In the genomic region with DNA sequence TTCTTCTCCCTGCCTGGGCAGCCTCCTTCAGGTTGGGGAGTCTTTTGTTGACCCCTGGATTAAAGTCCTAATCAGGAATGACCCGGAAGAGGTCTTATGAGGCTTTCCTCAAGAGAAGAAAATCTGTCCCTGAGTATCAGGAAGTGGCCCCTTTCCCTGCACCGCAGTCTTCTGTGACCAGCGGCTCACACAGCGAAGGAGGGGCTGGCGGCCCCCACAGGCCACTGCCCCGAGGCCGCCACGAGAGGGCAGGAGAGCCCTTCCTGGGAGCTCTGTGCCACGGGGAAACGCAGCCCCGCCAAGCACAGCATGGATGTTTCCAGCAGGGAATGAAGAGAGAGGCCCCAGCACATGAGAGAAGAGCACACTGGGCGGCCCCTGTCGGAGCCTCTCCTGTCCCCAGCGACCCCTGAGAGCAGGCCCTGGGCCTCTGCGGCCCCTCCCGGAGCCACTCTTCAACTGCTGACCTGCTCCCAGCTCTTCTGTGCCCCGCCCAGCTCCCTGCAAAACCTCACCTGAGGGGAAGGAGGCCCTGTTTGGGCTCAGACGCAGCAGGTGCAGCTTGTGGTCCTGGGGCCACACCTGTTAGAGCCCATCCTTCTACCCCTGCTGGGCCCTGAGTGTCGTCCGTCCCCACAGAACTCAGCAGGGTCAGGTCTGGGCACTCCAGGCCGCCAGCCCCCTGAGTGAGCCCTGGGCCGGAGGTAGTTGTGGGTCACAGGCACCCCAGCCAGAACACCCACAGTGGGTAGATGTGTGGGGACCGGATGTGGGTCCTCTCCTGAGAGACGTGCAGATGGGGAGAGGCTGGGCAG, we compare ENCODE assay signal across 1 cellular context.
TF ChIP-seq lines count a peak whose summit lies in the region.

No MANE protein-coding gene starts in this region.

TF ChIP-seq in HepG2, 621 proteins besides CTCF, POLR2A, EP300 and RAD21 (continued from another document):
- TF ChIP-seq, protein P1, sequence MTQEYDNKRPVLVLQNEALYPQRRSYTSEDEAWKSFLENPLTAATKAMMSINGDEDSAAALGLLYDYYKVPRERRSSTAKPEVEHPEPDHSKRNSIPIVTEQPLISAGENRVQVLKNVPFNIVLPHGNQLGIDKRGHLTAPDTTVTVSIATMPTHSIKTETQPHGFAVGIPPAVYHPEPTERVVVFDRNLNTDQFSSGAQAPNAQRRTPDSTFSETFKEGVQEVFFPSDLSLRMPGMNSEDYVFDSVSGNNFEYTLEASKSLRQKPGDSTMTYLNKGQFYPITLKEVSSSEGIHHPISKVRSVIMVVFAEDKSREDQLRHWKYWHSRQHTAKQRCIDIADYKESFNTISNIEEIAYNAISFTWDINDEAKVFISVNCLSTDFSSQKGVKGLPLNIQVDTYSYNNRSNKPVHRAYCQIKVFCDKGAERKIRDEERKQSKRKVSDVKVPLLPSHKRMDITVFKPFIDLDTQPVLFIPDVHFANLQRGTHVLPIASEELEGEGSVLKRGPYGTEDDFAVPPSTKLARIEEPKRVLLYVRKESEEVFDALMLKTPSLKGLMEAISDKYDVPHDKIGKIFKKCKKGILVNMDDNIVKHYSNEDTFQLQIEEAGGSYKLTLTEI (CRISPR knock-in tag; conservative IDR thresholded peaks at IDR 0.05): no peak
- TF ChIP-seq ZNF333 (CRISPR knock-in tag; IDR thresholded peaks at IDR 0.05; ENCODE audit: borderline replicate concordance) (no peak), ZNF747 (CRISPR knock-in tag; IDR thresholded peaks at IDR 0.05; ENCODE audit: borderline replicate concordance) (peak; percentile 68; the same call in 1 of the 2 replicates), ERF (CRISPR knock-in tag; IDR thresholded peaks at IDR 0.05) (peak; percentile 94), HMGA1 (CRISPR knock-in tag; conservative IDR thresholded peaks at IDR 0.05) (no peak), U2AF2 (IDR thresholded peaks at IDR 0.05; ENCODE audit: low read depth, low read length) (no peak), ZFP36L2 (CRISPR knock-in tag; IDR thresholded peaks at IDR 0.05) (no peak), ZNF530 (CRISPR knock-in tag; IDR thresholded peaks at IDR 0.05; ENCODE audit: low read depth) (no peak), SOX13 (IDR thresholded peaks at IDR 0.05) (no peak), SOX13 (CRISPR knock-in tag; conservative IDR thresholded peaks at IDR 0.05 in 1 of 2, IDR thresholded peaks at IDR 0.05 in 1 of 2) (peak in 1 of 2 experiments; percentile 37; a peak in 1 of 4 replicates)
- TF ChIP-seq, protein P2, sequence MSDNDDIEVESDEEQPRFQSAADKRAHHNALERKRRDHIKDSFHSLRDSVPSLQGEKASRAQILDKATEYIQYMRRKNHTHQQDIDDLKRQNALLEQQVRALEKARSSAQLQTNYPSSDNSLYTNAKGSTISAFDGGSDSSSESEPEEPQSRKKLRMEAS (IDR thresholded peaks at IDR 0.05): peak; percentile 66; the same call in 1 of the 2 replicates
